11 cellular contexts compared by ENCODE assay signal in the genomic region with DNA sequence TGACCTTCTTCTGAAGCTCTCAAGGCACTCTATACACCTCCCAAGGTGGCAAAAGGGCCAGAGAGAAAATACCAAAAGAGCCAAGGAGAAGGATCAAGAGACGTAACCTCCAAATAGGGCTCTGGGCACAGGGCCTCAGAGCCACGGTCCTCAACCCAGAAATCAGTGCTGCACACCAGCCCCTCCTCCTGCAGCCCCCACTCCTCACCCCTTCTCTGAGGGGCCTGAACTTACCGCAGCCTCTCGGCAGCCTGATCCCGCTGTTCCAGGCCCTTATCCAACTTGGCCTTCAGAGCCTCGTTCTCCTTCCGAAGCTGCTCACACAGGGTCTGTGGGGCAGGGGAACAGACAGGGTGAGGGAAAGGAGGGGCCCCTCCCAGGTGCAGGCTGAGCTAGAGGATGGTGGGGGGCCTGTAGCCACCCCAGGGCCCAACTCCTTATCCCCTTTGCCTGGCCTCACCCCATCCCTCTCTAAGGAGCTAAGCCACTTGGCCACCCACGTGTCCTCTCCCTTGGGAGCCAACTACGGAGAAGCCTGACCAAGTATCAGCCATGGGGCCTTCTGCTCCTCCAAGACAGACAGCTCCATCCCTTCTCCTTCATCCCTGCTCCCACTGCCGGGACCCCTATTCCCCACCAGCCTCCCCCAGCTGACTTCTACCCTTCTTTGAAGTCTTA. TPM values are rescaled to one million over a fixed set of nuclear protein-coding genes. Genes with fewer than 3 reads are reported as not detected.
DNase-seq lines count a peak whose midpoint lies in the region; ATAC-seq and TF ChIP-seq lines count a peak whose summit lies in the region.
"Had no signal": no experiment of that assay in that cellular context is flagged by ENCODE, and none has a peak within 500 bp of the region (broad histone marks: within the 10 kb centered on the region; RNA-seq: fewer than 3 reads in every experiment).

No MANE protein-coding gene starts in this region.

- H2AFZ ChIP-seq in mesenchymal stem cell (ENCODE audit: low read depth, low read length): no peak overlapping the region
- H2AFZ ChIP-seq: hepatocyte had no signal

- DNase-seq in MCF 10A (ENCODE audit: unreplicated experiment) (no peak), breast epithelium (ENCODE audit: low spot score in 2 of 2) (no peak), mesenchymal stem cell (no peak), aorta (peak in 1 of 2 donors; percentile 74), foreskin keratinocyte (no peak), Ammon's horn (ENCODE audit: low spot score) (no peak)
- DNase-seq in activated CD8-positive, alpha-beta T cell treated with anti-CD3 and anti-CD28 coated beads for 36 hours: no peak
- DNase-seq: SHP77 treated with DMSO at 0.1 percent for 48 hours had no signal

- 94% methylated on average over 9 of the region's 10 CpGs for WGBS in mesenchymal stem cell
- 70 to 76% methylated on average over 10 of the region's 10 CpGs for WGBS in aorta, 2 donors

- peak overlapping the region; percentile 62 for H3K27ac Mint-ChIP-seq in MCF 10A (ENCODE audit: low read depth, unreplicated experiment)
- peak overlapping the region; percentile 36 for H3K27ac Mint-ChIP-seq in activated CD8-positive, alpha-beta T cell treated with anti-CD3 and anti-CD28 coated beads for 36 hours

- H3K27me3 Mint-ChIP-seq in MCF 10A (ENCODE audit: insufficient read depth, unreplicated experiment): no peaks in the 10 kb centered on the region
- no peaks in the 10 kb centered on the region for H3K27me3 Mint-ChIP-seq in activated CD8-positive, alpha-beta T cell treated with anti-CD3 and anti-CD28 coated beads for 36 hours

- no peaks in the 10 kb centered on the region for H3K4me1 ChIP-seq in breast epithelium
- H3K4me1 ChIP-seq in mesenchymal stem cell (ENCODE audit: control insufficient read depth, insufficient read depth, low read depth, low read length): peaks cover 17% of the 10 kb centered on the region
- H3K4me1 ChIP-seq in aorta (ENCODE audit: control insufficient read depth in 1 of 2, insufficient read depth in 2 of 2, low read length in 2 of 2): no peaks in the 10 kb centered on the region
- no peaks in the 10 kb centered on the region for H3K4me1 ChIP-seq in foreskin keratinocyte

- H3K36me3 Mint-ChIP-seq in MCF 10A (ENCODE audit: insufficient read depth, unreplicated experiment): peaks cover 100% of the 10 kb centered on the region
- peaks cover 62% of the 10 kb centered on the region for H3K36me3 Mint-ChIP-seq in activated CD8-positive, alpha-beta T cell treated with anti-CD3 and anti-CD28 coated beads for 36 hours (ENCODE audit: low read depth)

- no peak overlapping the region for H3K4me3 ChIP-seq in breast epithelium
- H3K4me3 ChIP-seq in mesenchymal stem cell (ENCODE audit: insufficient read depth in 1 of 2, low read depth in 1 of 2, low read length in 2 of 2): peak overlapping the region in 1 of 2 experiments; percentile 16
- H3K4me3 ChIP-seq in aorta (ENCODE audit: low read length in 2 of 2): no peak overlapping the region
- H3K4me3 ChIP-seq: hepatocyte had no signal

- no TSS peak for BruUV-seq in MCF 10A (replicated peaks; lab: Mats Ljungman, UMichigan)

- H2BK12ac ChIP-seq in mesenchymal stem cell (ENCODE audit: low read length in 2 of 2): peak overlapping the region in 1 of 2 experiments; percentile 50

- CTCF ChIA-PET in MCF 10A (lab: Yijun Ruan, JAX): interaction anchor here (0.6 to 40.7 kb wide), 45 partner anchors 14 to 1761 kb away, joined by 3 to 1587 read pairs (median 5); a partner anchor contains a TSS
- CTCF ChIA-PET in activated CD8-positive, alpha-beta T cell treated with anti-CD3 and anti-CD28 coated beads for 36 hours (lab: Charles Lee): interaction anchor here (0.6 to 16.1 kb wide), 39 partner anchors 8 to 202 kb away, joined by 3 to 478 read pairs (median 6); a partner anchor contains a TSS

- H2BK15ac ChIP-seq in mesenchymal stem cell (ENCODE audit: low read depth, poor library complexity, severe bottlenecking): no peak overlapping the region

- H3K27me3 ChIP-seq in breast epithelium (no peaks in the 10 kb centered on the region), mesenchymal stem cell (ENCODE audit: control insufficient read depth in 1 of 2, insufficient read depth in 1 of 2, low read length in 2 of 2) (no peaks in the 10 kb centered on the region), aorta (ENCODE audit: control insufficient read depth in 1 of 2, insufficient read depth in 2 of 2, low read length in 1 of 2) (no peaks in the 10 kb centered on the region), foreskin keratinocyte (no peaks in the 10 kb centered on the region)
- H3K27me3 ChIP-seq: hepatocyte had no signal

- H3K4ac ChIP-seq in mesenchymal stem cell (ENCODE audit: low read depth in 1 of 2, low read length in 2 of 2): no peak overlapping the region

- no peak overlapping the region for H3K9ac ChIP-seq in mesenchymal stem cell (ENCODE audit: low read length)

- no peaks in the 10 kb centered on the region for H3K36me3 ChIP-seq in breast epithelium
- peaks cover 74 to 84% of the 10 kb centered on the region in 2 experiments for H3K36me3 ChIP-seq in mesenchymal stem cell (ENCODE audit: control insufficient read depth in 1 of 2, insufficient read depth in 2 of 2, low read depth in 1 of 2, low read length in 2 of 2)
- H3K36me3 ChIP-seq in aorta (ENCODE audit: control insufficient read depth in 1 of 2, insufficient read depth in 2 of 2, low read length in 1 of 2): peaks cover 0 to 4% of the 10 kb centered on the region in 2 donors

- intact Hi-C loops in MCF 10A (cut with micrococcal nuclease) (loop anchor here (1.0 to 2.0 kb wide), 4 partner anchors 29 to 187 kb away; a partner anchor contains a TSS), breast epithelium (cut with DNase I; ENCODE audit: low total_unique reads) (loop anchor here (2.0 kb wide), 1 partner anchor 57 kb away; no protein-coding TSS in a partner anchor), aorta (cut with DNase I) (loop anchor here in 1 of 2 donors (1.0 kb wide), 2 partner anchors 63 to 112 kb away; no protein-coding TSS in a partner anchor)
- intact Hi-C loops in activated CD8-positive, alpha-beta T cell treated with anti-CD3 and anti-CD28 coated beads for 36 hours (cut with micrococcal nuclease): loop anchor here (1.0 to 5.0 kb wide), 2 partner anchors 45 to 63 kb away; no protein-coding TSS in a partner anchor

- no peak overlapping the region for H3K4me2 ChIP-seq in mesenchymal stem cell (ENCODE audit: low read length, poor library complexity, severe bottlenecking)
- H3K4me2 ChIP-seq: hepatocyte had no signal

- peak overlapping the region in 1 of 2 experiments; percentile 23 for H3K18ac ChIP-seq in mesenchymal stem cell (ENCODE audit: low read depth in 1 of 2, low read length in 2 of 2)

- peak overlapping the region in 1 of 2 donors; percentile 44 for H3K27ac ChIP-seq in breast epithelium
- H3K27ac ChIP-seq in mesenchymal stem cell (ENCODE audit: low read length, poor library complexity, severe bottlenecking): peak overlapping the region; percentile 79
- no peak overlapping the region for H3K27ac ChIP-seq in aorta (ENCODE audit: low read depth in 1 of 2, low read length in 2 of 2)
- H3K27ac ChIP-seq in foreskin keratinocyte: no peak overlapping the region
- H3K27ac ChIP-seq: hepatocyte had no signal

- H2BK120ac ChIP-seq in mesenchymal stem cell (ENCODE audit: low read depth, low read length): no peak overlapping the region

- H3K9me3 ChIP-seq in breast epithelium (no peaks in the 10 kb centered on the region), mesenchymal stem cell (ENCODE audit: control insufficient read depth, low read length) (no peaks in the 10 kb centered on the region), aorta (ENCODE audit: control insufficient read depth, low read length) (no peaks in the 10 kb centered on the region)

- no peak overlapping the region for H3K23ac ChIP-seq in mesenchymal stem cell (ENCODE audit: low read length in 2 of 2)

- ATAC-seq in activated CD8-positive, alpha-beta T cell treated with anti-CD3 and anti-CD28 coated beads for 36 hours: peak; percentile 8
- ATAC-seq in aorta (ENCODE audit: low FRiP score) (peak; percentile 27), foreskin keratinocyte (no peak), HG03097 (IDR thresholded peaks at IDR 0.05; ENCODE audit: low FRiP score, unreplicated experiment) (no peak)

- H2AK5ac ChIP-seq in mesenchymal stem cell (ENCODE audit: low read length, severe bottlenecking): peak overlapping the region; percentile 59

- POLR2A ChIA-PET in MCF 10A (lab: Yijun Ruan, JAX): interaction anchor here (0.7 to 5.4 kb wide), 5 partner anchors 10 to 63 kb away, joined by 3 to 21 read pairs (median 6); a partner anchor contains a TSS
- POLR2A ChIA-PET in activated CD8-positive, alpha-beta T cell treated with anti-CD3 and anti-CD28 coated beads for 36 hours (lab: Charles Lee): interaction anchor here (0.7 to 2.1 kb wide), 10 partner anchors 13 to 74 kb away, joined by 3 to 7 read pairs (median 4); no protein-coding TSS in a partner anchor

- H2BK5ac ChIP-seq in mesenchymal stem cell (ENCODE audit: low read depth, low read length, poor library complexity, severe bottlenecking): no peak overlapping the region

- H3K9me3 Mint-ChIP-seq in MCF 10A (ENCODE audit: unreplicated experiment): no peaks in the 10 kb centered on the region
- no peaks in the 10 kb centered on the region for H3K9me3 Mint-ChIP-seq in activated CD8-positive, alpha-beta T cell treated with anti-CD3 and anti-CD28 coated beads for 36 hours
- H3K9me3 Mint-ChIP-seq: neural crest cell had no signal

- TF ChIP-seq POLR2A in breast epithelium (IDR thresholded peaks at IDR 0.05): no peak

- no peak overlapping the region for H3K4me3 Mint-ChIP-seq in MCF 10A (ENCODE audit: unreplicated experiment)
- no peak overlapping the region for H3K4me3 Mint-ChIP-seq in activated CD8-positive, alpha-beta T cell treated with anti-CD3 and anti-CD28 coated beads for 36 hours
- H3K4me3 Mint-ChIP-seq: neural crest cell had no signal

- TF ChIP-seq CTCF in MCF 10A (IDR thresholded peaks at IDR 0.05; ENCODE audit: unreplicated experiment) (no peak), breast epithelium (IDR thresholded peaks at IDR 0.05) (no peak), foreskin keratinocyte (conservative IDR thresholded peaks at IDR 0.05) (no peak)
- TF ChIP-seq CTCF in activated CD8-positive, alpha-beta T cell treated with anti-CD3 and anti-CD28 coated beads for 36 hours (IDR thresholded peaks at IDR 0.05): peak; percentile 4

- H3K4me1 Mint-ChIP-seq in MCF 10A (ENCODE audit: insufficient read depth, unreplicated experiment): no peaks in the 10 kb centered on the region
- peaks cover 12% of the 10 kb centered on the region for H3K4me1 Mint-ChIP-seq in activated CD8-positive, alpha-beta T cell treated with anti-CD3 and anti-CD28 coated beads for 36 hours (ENCODE audit: low read depth)
- H3K4me1 Mint-ChIP-seq: neural crest cell had no signal

- H3K14ac ChIP-seq in mesenchymal stem cell (ENCODE audit: low read length in 2 of 2): no peak overlapping the region

- H4K8ac ChIP-seq in mesenchymal stem cell (ENCODE audit: low read length): no peak overlapping the region

- no peak overlapping the region for H4K91ac ChIP-seq in mesenchymal stem cell (ENCODE audit: low read length)

- peaks cover 51% of the 10 kb centered on the region for H3K79me1 ChIP-seq in mesenchymal stem cell (replicated peaks; ENCODE audit: low read length, poor library complexity, severe bottlenecking)

RNA-seq across cellular contexts. Expression of a gene that starts 28.8 kb away (rescaled TPM):
- total RNA-seq in MCF 10A (2022) (246 and 342 TPM in 2 replicates), breast epithelium (100 to 1,000 TPM in 1 of 3 donors, 10 to 100 TPM in 2; 65.3 to 221 (median 91.8) TPM), aorta (100 to 1,000 TPM in 1 of 2 donors, 10 to 100 TPM in 1; 83.3 to 105 TPM), foreskin keratinocyte (128 and 133 TPM in 2 replicates)
- total RNA-seq in activated CD8-positive, alpha-beta T cell treated with anti-CD3 and anti-CD28 coated beads for 36 hours: 100 to 1,000 TPM; 222 TPM
- 50.6 TPM for polyA plus RNA-seq in mesenchymal stem cell (2013, experiment 1 of 2)
- 50.3 TPM for polyA plus RNA-seq in mesenchymal stem cell (2013, experiment 2 of 2)
- polyA plus RNA-seq in aorta (10 to 100 TPM; 63.3 to 80.3 TPM), foreskin keratinocyte (96.5 and 98.1 TPM in 2 replicates)

RNA-seq across cellular contexts. Expression of a gene that starts 31.7 kb away (rescaled TPM):
- total RNA-seq in MCF 10A (2022): not detected in 2 replicates
- 1,000 to 10,000 TPM; 1,215 to 5,290 (median 2,830) TPM for total RNA-seq in breast epithelium
- not detected for total RNA-seq in activated CD8-positive, alpha-beta T cell treated with anti-CD3 and anti-CD28 coated beads for 36 hours
- 39.2 TPM for polyA plus RNA-seq in mesenchymal stem cell (2013, experiment 1 of 2)
- 40.8 TPM for polyA plus RNA-seq in mesenchymal stem cell (2013, experiment 2 of 2)
- total RNA-seq in aorta: 1,000 to 10,000 TPM in 1 of 2 donors, 100 to 1,000 TPM in 1; 694 to 1,257 TPM
- polyA plus RNA-seq in aorta: 100 to 1,000 TPM; 514 to 520 TPM
- total RNA-seq in foreskin keratinocyte: 6.9 and 13.2 TPM in 2 replicates
- polyA plus RNA-seq in foreskin keratinocyte: 12.7 and 26.6 TPM in 2 replicates

Comparison
In these comparisons a context has a peak if more than half of its experiments do, and no peak if none do; other contexts are left out.
1. RNA of a gene that starts 31.7 kb away (total RNA-seq): 1,215 to 5,290 TPM in breast epithelium and 694 to 1,257 TPM in aorta; 6.9 to 13.2 TPM in foreskin keratinocyte, not detected in activated CD8-positive, alpha-beta T cell treated with anti-CD3 and anti-CD28 coated beads for 36 hours and not detected in MCF 10A; every median in the first group is over 10 times any median in the second.
2. ATAC-seq: peak in activated CD8-positive, alpha-beta T cell treated with anti-CD3 and anti-CD28 coated beads for 36 hours (single experiment) and aorta (single experiment); none in foreskin keratinocyte (single experiment) and HG03097 (single experiment).